14 cellular contexts compared by ENCODE assay signal in genomic region chr5:57194653-57195052, GRCh38. TPM values are rescaled to one million over a fixed set of nuclear protein-coding genes. Genes with fewer than 3 reads are reported as not detected.
DNase-seq lines count a peak whose midpoint lies in the region; ATAC-seq and TF ChIP-seq lines count a peak whose summit lies in the region.
"Had no signal": no experiment of that assay in that cellular context is flagged by ENCODE, and none has a peak within 500 bp of the region (broad histone marks: within the 10 kb centered on the region; RNA-seq: fewer than 3 reads in every experiment).

No MANE protein-coding gene starts in this region.

- no peaks in the 10 kb centered on the region for H3K9me3 Mint-ChIP-seq in activated naive CD4-positive, alpha-beta T cell treated with anti-CD3 and anti-CD28 coated beads, Interleukin-2, amount 50 U/mL, for 24 hours
- H3K9me3 Mint-ChIP-seq in activated naive CD4-positive, alpha-beta T cell treated with anti-CD3 and anti-CD28 coated beads, Interleukin-2, amount 50 U/mL, for 72 hours, result no peaks in the 10 kb centered on the region
- no peaks in the 10 kb centered on the region for H3K9me3 Mint-ChIP-seq in activated CD8-positive, alpha-beta T cell treated with anti-CD3 and anti-CD28 coated beads, Interleukin-2, amount 10 ng/mL, durations not matched to agents 7 days and 5 days (ENCODE audit: insufficient read depth)
- peaks cover 4% of the 10 kb centered on the region for H3K9me3 Mint-ChIP-seq in mesothelial cell of epicardium

- H3K27ac Mint-ChIP-seq in activated naive CD4-positive, alpha-beta T cell treated with anti-CD3 and anti-CD28 coated beads, Interleukin-2, amount 50 U/mL, for 24 hours, result peak overlapping the region; percentile 69
- H3K27ac Mint-ChIP-seq in activated naive CD4-positive, alpha-beta T cell treated with anti-CD3 and anti-CD28 coated beads, Interleukin-2, amount 50 U/mL, for 72 hours, result no peak overlapping the region
- peak overlapping the region; percentile 1 for H3K27ac Mint-ChIP-seq in activated CD8-positive, alpha-beta T cell treated with anti-CD3 and anti-CD28 coated beads, Interleukin-2, amount 10 ng/mL, durations not matched to agents 7 days and 5 days
- H3K27ac Mint-ChIP-seq in mesothelial cell of epicardium, result peak overlapping the region; percentile 25
- H3K27ac Mint-ChIP-seq: IgD-negative memory B cell had no signal

- TF ChIP-seq CTCF in mesothelial cell of epicardium (IDR thresholded peaks at IDR 0.05; ENCODE audit: unreplicated experiment), result no peak
- TF ChIP-seq CTCF in foreskin fibroblast (IDR thresholded peaks at IDR 0.05; ENCODE audit: low read depth, low read length), result no peak

- POLR2A ChIA-PET in activated CD8-positive, alpha-beta T cell treated with anti-CD3 and anti-CD28 coated beads, Interleukin-2, amount 10 ng/mL, durations not matched to agents 7 days and 5 days (lab: Charles Lee), result interaction anchor here (0.6 kb wide), 1 partner anchor 30 kb away, joined by 3 read pairs; no protein-coding TSS in a partner anchor

- ATAC-seq in activated naive CD4-positive, alpha-beta T cell treated with anti-CD3 and anti-CD28 coated beads, Interleukin-2, amount 50 U/mL, for 72 hours, result no peak
- ATAC-seq in activated CD8-positive, alpha-beta T cell treated with anti-CD3 and anti-CD28 coated beads, Interleukin-2, amount 10 ng/mL, durations not matched to agents 7 days and 5 days, result no peak

- DNase-seq in activated naive CD4-positive, alpha-beta T cell treated with anti-CD3 and anti-CD28 coated beads, Interleukin-2, amount 50 U/mL, for 72 hours (ENCODE audit: low spot score in 2 of 2), result no peak
- no peak for DNase-seq in activated CD8-positive, alpha-beta T cell treated with anti-CD3 and anti-CD28 coated beads, Interleukin-2, amount 10 ng/mL, durations not matched to agents 7 days and 5 days
- no peak for DNase-seq in mesothelial cell of epicardium (ENCODE audit: low spot score in 2 of 2, unreplicated experiment in 2 of 2)
- no peak for DNase-seq in foreskin fibroblast
- no peak for DNase-seq in NCI-H446 treated with DMSO at 0.1 percent for 48 hours (lab: John Stamatoyannopoulos, UW)
- no peak for DNase-seq in DMS153 (lab: John Stamatoyannopoulos, UW)
- DNase-seq: 8988T, AML-193, DMS79 treated with DMSO at 0.1 percent for 48 hours, EL, GM23248 had no signal

- no peaks in the 10 kb centered on the region for H3K27me3 Mint-ChIP-seq in activated naive CD4-positive, alpha-beta T cell treated with anti-CD3 and anti-CD28 coated beads, Interleukin-2, amount 50 U/mL, for 24 hours
- H3K27me3 Mint-ChIP-seq in activated CD8-positive, alpha-beta T cell treated with anti-CD3 and anti-CD28 coated beads, Interleukin-2, amount 10 ng/mL, durations not matched to agents 7 days and 5 days (ENCODE audit: low read depth), result no peaks in the 10 kb centered on the region
- no peaks in the 10 kb centered on the region for H3K27me3 Mint-ChIP-seq in mesothelial cell of epicardium (ENCODE audit: low read depth)
- H3K27me3 Mint-ChIP-seq: IgD-negative memory B cell had no signal

- H3K4me3 Mint-ChIP-seq in activated naive CD4-positive, alpha-beta T cell treated with anti-CD3 and anti-CD28 coated beads, Interleukin-2, amount 50 U/mL, for 24 hours, result peak overlapping the region; percentile 55
- H3K4me3 Mint-ChIP-seq in activated CD8-positive, alpha-beta T cell treated with anti-CD3 and anti-CD28 coated beads, Interleukin-2, amount 10 ng/mL, durations not matched to agents 7 days and 5 days, result no peak overlapping the region
- no peak overlapping the region for H3K4me3 Mint-ChIP-seq in mesothelial cell of epicardium

- CTCF ChIA-PET in activated CD8-positive, alpha-beta T cell treated with anti-CD3 and anti-CD28 coated beads, Interleukin-2, amount 10 ng/mL, durations not matched to agents 7 days and 5 days (lab: Charles Lee), result no interaction called here

- peaks cover 86% of the 10 kb centered on the region for H3K4me1 Mint-ChIP-seq in activated naive CD4-positive, alpha-beta T cell treated with anti-CD3 and anti-CD28 coated beads, Interleukin-2, amount 50 U/mL, for 24 hours
- peaks cover 62% of the 10 kb centered on the region for H3K4me1 Mint-ChIP-seq in activated CD8-positive, alpha-beta T cell treated with anti-CD3 and anti-CD28 coated beads, Interleukin-2, amount 10 ng/mL, durations not matched to agents 7 days and 5 days (ENCODE audit: low read depth)
- peaks cover 6% of the 10 kb centered on the region for H3K4me1 Mint-ChIP-seq in mesothelial cell of epicardium

- H3K36me3 Mint-ChIP-seq in activated naive CD4-positive, alpha-beta T cell treated with anti-CD3 and anti-CD28 coated beads, Interleukin-2, amount 50 U/mL, for 24 hours, result peaks cover 14% of the 10 kb centered on the region
- H3K36me3 Mint-ChIP-seq in activated naive CD4-positive, alpha-beta T cell treated with anti-CD3 and anti-CD28 coated beads, Interleukin-2, amount 50 U/mL, for 72 hours, result peaks cover 0 to 19% of the 10 kb centered on the region in 2 donors
- peaks cover 51% of the 10 kb centered on the region for H3K36me3 Mint-ChIP-seq in activated CD8-positive, alpha-beta T cell treated with anti-CD3 and anti-CD28 coated beads, Interleukin-2, amount 10 ng/mL, durations not matched to agents 7 days and 5 days (ENCODE audit: low read depth)
- H3K36me3 Mint-ChIP-seq in mesothelial cell of epicardium, result peaks cover 33% of the 10 kb centered on the region

- no peak overlapping the region for H3K4me3 ChIP-seq in foreskin fibroblast (ENCODE audit: low read depth in 1 of 2, low read length in 2 of 2)
- H3K4me3 ChIP-seq: BLaER1, GM23248 had no signal

RNA-seq across cellular contexts. Expression of gene GPBP1, which starts 20.8 kb away (rescaled TPM):
- total RNA-seq in activated naive CD4-positive, alpha-beta T cell treated with anti-CD3 and anti-CD28 coated beads, Interleukin-2, amount 50 U/mL, for 72 hours, result 100 to 1,000 TPM in 1 of 2 donors, 10 to 100 TPM in 1; 91.7 to 108 TPM
- total RNA-seq in activated CD8-positive, alpha-beta T cell treated with anti-CD3 and anti-CD28 coated beads, Interleukin-2, amount 10 ng/mL, durations not matched to agents 7 days and 5 days, result 10 to 100 TPM; 76.4 to 84.6 TPM
- total RNA-seq in mesothelial cell of epicardium, result 125 to 134 TPM (median 129 TPM) in 3 replicates

Comparison
In these comparisons a context has a peak if more than half of its experiments do, and no peak if none do; other contexts are left out.
1. H3K27ac Mint-ChIP-seq: peak in activated naive CD4-positive, alpha-beta T cell treated with anti-CD3 and anti-CD28 coated beads, Interleukin-2, amount 50 U/mL, for 24 hours (single experiment), activated CD8-positive, alpha-beta T cell treated with anti-CD3 and anti-CD28 coated beads, Interleukin-2, amount 10 ng/mL, durations not matched to agents 7 days and 5 days (single experiment) and mesothelial cell of epicardium (single experiment); none in activated naive CD4-positive, alpha-beta T cell treated with anti-CD3 and anti-CD28 coated beads, Interleukin-2, amount 50 U/mL, for 72 hours (0 of 2).